21 cellular contexts compared by ENCODE assay signal in genomic region chr4:156321203-156321602, GRCh38.
DNase-seq lines count a peak whose midpoint lies in the region; ATAC-seq, FAIRE-seq and TF ChIP-seq lines count a peak whose summit lies in the region.
"Had no signal": no experiment of that assay in that cellular context is flagged by ENCODE, and none has a peak within 500 bp of the region (broad histone marks: within the 10 kb centered on the region; RNA-seq: fewer than 3 reads in every experiment).

No MANE protein-coding gene starts in this region.

- H3K9me3 ChIP-seq in AG04450 (ENCODE audit: control insufficient read depth, insufficient read depth, low read length), result no peaks in the 10 kb centered on the region
- no peaks in the 10 kb centered on the region for H3K9me3 ChIP-seq in keratinocyte (ENCODE audit: control insufficient read depth, low read depth, low read length)
- H3K9me3 ChIP-seq in heart right ventricle, result peaks cover 0 to 18% (median 0%) of the 10 kb centered on the region in 11 donors
- H3K9me3 ChIP-seq: neutrophil, thoracic aorta had no signal

- peaks cover 23% of the 10 kb centered on the region for H3K4me1 ChIP-seq in keratinocyte (ENCODE audit: control insufficient read depth, extremely low read depth, insufficient read depth, low read length)
- no peaks in the 10 kb centered on the region for H3K4me1 ChIP-seq in heart right ventricle

- CTCF ChIA-PET in AG04450 (lab: Charles Lee), result no interaction called here

- no peak overlapping the region for H3K27ac Mint-ChIP-seq in stimulated activated effector memory CD8-positive, alpha-beta T cell treated with anti-CD3 and anti-CD28 coated beads, Interleukin-12 subunit alpha, Interleukin-12 subunit beta, amount 100 ng/mL, for 72 hours
- H3K27ac Mint-ChIP-seq: activated CD8-positive, alpha-beta T cell treated with anti-CD3 and anti-CD28 coated beads for 36 hours; memory B cell had no signal

- POLR2A ChIA-PET in AG04450 (lab: Yijun Ruan, JAX), result no interaction called here

- H3K4me3 ChIP-seq in AG04450 (ENCODE audit: low read depth, low read length), result no peak overlapping the region
- no peak overlapping the region for H3K4me3 ChIP-seq in astrocyte of the spinal cord (ENCODE audit: low read depth, low read length)
- no peak overlapping the region for H3K4me3 ChIP-seq in keratinocyte (ENCODE audit: control insufficient read depth in 2 of 3, extremely low read depth in 1 of 3, insufficient read depth in 2 of 3, low read depth in 1 of 3, low read length in 3 of 3)
- no peak overlapping the region for H3K4me3 ChIP-seq in heart right ventricle
- H3K4me3 ChIP-seq: cardiac muscle cell, thoracic aorta had no signal

- H3K4me2 ChIP-seq in keratinocyte (ENCODE audit: control insufficient read depth, extremely low read depth, insufficient read depth, low read depth, low read length), result peak overlapping the region; percentile 53
- H3K4me2 ChIP-seq: KMS-11 had no signal

- no peak overlapping the region for H3K9ac ChIP-seq in keratinocyte (ENCODE audit: control insufficient read depth, extremely low read depth, insufficient read depth, low read length)
- H3K9ac ChIP-seq: KMS-11 had no signal

- no peak for ATAC-seq in stimulated activated effector memory CD8-positive, alpha-beta T cell treated with anti-CD3 and anti-CD28 coated beads, Interleukin-12 subunit alpha, Interleukin-12 subunit beta, amount 100 ng/mL, for 72 hours
- ATAC-seq in heart right ventricle, result no peak
- ATAC-seq: activated CD8-positive, alpha-beta T cell treated with anti-CD3 and anti-CD28 coated beads for 36 hours had no signal

- no peak for TF ChIP-seq CTCF in AG04450 (IDR thresholded peaks at IDR 0.05; ENCODE audit: low read depth, low read length)
- TF ChIP-seq CTCF in astrocyte of the spinal cord (IDR thresholded peaks at IDR 0.05; ENCODE audit: low read depth, low read length), result no peak
- TF ChIP-seq CTCF in keratinocyte (optimal IDR thresholded peaks at IDR 0.05 in 1 of 3, IDR thresholded peaks at IDR 0.05 in 1 of 3, conservative IDR thresholded peaks at IDR 0.05 in 1 of 3; ENCODE audit: extremely low read depth in 1 of 3, insufficient read depth in 2 of 3, low read length in 3 of 3), result no peak
- TF ChIP-seq CTCF in heart right ventricle (IDR thresholded peaks at IDR 0.05), result no peak

- no peak overlapping the region for H3K4me3 Mint-ChIP-seq in stimulated activated effector memory CD8-positive, alpha-beta T cell treated with anti-CD3 and anti-CD28 coated beads, Interleukin-12 subunit alpha, Interleukin-12 subunit beta, amount 100 ng/mL, for 72 hours
- H3K4me3 Mint-ChIP-seq: activated CD8-positive, alpha-beta T cell treated with anti-CD3 and anti-CD28 coated beads for 36 hours; memory B cell had no signal

- peaks cover 13% of the 10 kb centered on the region for H3K9me3 Mint-ChIP-seq in stimulated activated effector memory CD8-positive, alpha-beta T cell treated with anti-CD3 and anti-CD28 coated beads, Interleukin-12 subunit alpha, Interleukin-12 subunit beta, amount 100 ng/mL, for 72 hours
- H3K9me3 Mint-ChIP-seq: memory B cell had no signal

- FAIRE-seq in keratinocyte (lab: Jason Lieb, UNC), result peak; percentile 87
- FAIRE-seq: GM12891 had no signal

- no peaks in the 10 kb centered on the region for H3K36me3 Mint-ChIP-seq in stimulated activated effector memory CD8-positive, alpha-beta T cell treated with anti-CD3 and anti-CD28 coated beads, Interleukin-12 subunit alpha, Interleukin-12 subunit beta, amount 100 ng/mL, for 72 hours
- H3K36me3 Mint-ChIP-seq: memory B cell had no signal

- H2AFZ ChIP-seq in keratinocyte (ENCODE audit: control insufficient read depth, low read length), result no peak overlapping the region

- no peaks in the 10 kb centered on the region for H3K4me1 Mint-ChIP-seq in stimulated activated effector memory CD8-positive, alpha-beta T cell treated with anti-CD3 and anti-CD28 coated beads, Interleukin-12 subunit alpha, Interleukin-12 subunit beta, amount 100 ng/mL, for 72 hours
- H3K4me1 Mint-ChIP-seq: memory B cell had no signal

- H3K36me3 ChIP-seq in keratinocyte (ENCODE audit: control insufficient read depth in 2 of 2, extremely low read depth in 1 of 2, insufficient read depth in 2 of 2, low read length in 2 of 2) (no peaks in the 10 kb centered on the region), heart right ventricle (no peaks in the 10 kb centered on the region)
- H3K36me3 ChIP-seq: cardiac muscle cell, neutrophil, thoracic aorta had no signal

- H4K20me1 ChIP-seq in keratinocyte (ENCODE audit: control insufficient read depth, extremely low read depth, insufficient read depth, low read length), result no peaks in the 10 kb centered on the region

- no peaks in the 10 kb centered on the region for H3K79me2 ChIP-seq in keratinocyte (ENCODE audit: control insufficient read depth, insufficient read depth, low read length)

- dilution Hi-C loops in keratinocyte (cut with MboI; ENCODE audit: extremely low pct_ligation_motif_present, low sequenced_read_pairs), result no loop called here

- in situ Hi-C loops in astrocyte of the spinal cord (cut with HindIII; ENCODE audit: low sequenced_read_pairs), result no loop called here

- no peaks in the 10 kb centered on the region for H3K9me1 ChIP-seq in keratinocyte (ENCODE audit: control insufficient read depth, extremely low read depth, insufficient read depth, low read length)

- intact Hi-C loops in heart right ventricle (cut with DNase I), result no loop called here

- WGBS in heart right ventricle, 2 donors, result 66 to 83% methylated on average over 2 of the region's 2 CpGs

- H3K27ac ChIP-seq in AG04450 (ENCODE audit: low read depth, low read length) (no peak overlapping the region), keratinocyte (ENCODE audit: control insufficient read depth, insufficient read depth, low read length) (no peak overlapping the region), heart right ventricle (no peak overlapping the region)
- H3K27ac ChIP-seq: cardiac muscle cell, KMS-11, neutrophil, thoracic aorta had no signal

- H3K27me3 ChIP-seq in AG04450 (ENCODE audit: control insufficient read depth, insufficient read depth, low read length) (no peaks in the 10 kb centered on the region), keratinocyte (ENCODE audit: control insufficient read depth, extremely low read depth, insufficient read depth, low read length) (no peaks in the 10 kb centered on the region), heart right ventricle (no peaks in the 10 kb centered on the region)
- H3K27me3 ChIP-seq: cardiac muscle cell, neutrophil had no signal

- peak; percentile 64 for DNase-seq in AG04450 (ENCODE audit: low read depth, low spot score)
- peak; percentile 43 for DNase-seq in HS-27A (ENCODE audit: low read depth)
- DNase-seq in astrocyte of the spinal cord (ENCODE audit: low read depth, low spot score), result peak; percentile 88
- DNase-seq in keratinocyte (ENCODE audit: low read depth, low spot score), result peak; percentile 33
- DNase-seq in activated CD4-positive, CD25-positive, alpha-beta regulatory T cell treated with anti-CD3 and anti-CD28 coated beads, Interleukin-2, amount 50 U/mL, for 72 hours, result no peak
- no peak for DNase-seq in stimulated activated effector memory CD8-positive, alpha-beta T cell treated with anti-CD3 and anti-CD28 coated beads, Interleukin-12 subunit alpha, Interleukin-12 subunit beta, amount 100 ng/mL, for 72 hours (ENCODE audit: low spot score in 2 of 2)
- DNase-seq in HUDEP-2 (lab: John Stamatoyannopoulos, UW; ENCODE audit: unreplicated experiment in 76 of 76), result no peak
- DNase-seq in heart right ventricle, result no peak
- DNase-seq: activated CD8-positive, alpha-beta T cell treated with anti-CD3 and anti-CD28 coated beads for 36 hours; activated effector memory CD4-positive, alpha-beta T cell treated with Interleukin-2 at 50 U/mL for 16 hours; NCI-H146; NCI-H526 treated with DMSO at 0.1 percent for 48 hours; RPMI8226; stimulated activated CD4-positive, alpha-beta T cell treated with anti-CD3 and anti-CD28 coated beads, Interleukin-12 subunit alpha, Interleukin-12 subunit beta, amount 100 ng/mL, for 4 hours; T1000 had no signal

Comparison
In these comparisons a context has a peak if more than half of its experiments do, and no peak if none do; other contexts are left out.
1. DNase-seq: peak in AG04450 (single experiment), HS-27A (single experiment), astrocyte of the spinal cord (single experiment) and keratinocyte (single experiment); none in activated CD4-positive, CD25-positive, alpha-beta regulatory T cell treated with anti-CD3 and anti-CD28 coated beads, Interleukin-2, amount 50 U/mL, for 72 hours (single experiment), stimulated activated effector memory CD8-positive, alpha-beta T cell treated with anti-CD3 and anti-CD28 coated beads, Interleukin-12 subunit alpha, Interleukin-12 subunit beta, amount 100 ng/mL, for 72 hours (0 of 2), HUDEP-2 (0 of 76) and heart right ventricle (0 of 2).